1 cellular context compared by ENCODE assay signal in genomic region chr12:82242729-82243128, GRCh38.
TF ChIP-seq lines count a peak whose summit lies in the region.

No MANE protein-coding gene starts in this region.

TF ChIP-seq in GM12878, 131 proteins besides CTCF, POLR2A, EP300 and RAD21 (continued from another document):
- TF ChIP-seq ZBTB40 (IDR thresholded peaks at IDR 0.05; ENCODE audit: borderline replicate concordance) = no peak
- TF ChIP-seq SP1 (IDR thresholded peaks at IDR 0.05; ENCODE audit: low read depth, low read length) = no peak
- no peak for TF ChIP-seq RB1 (IDR thresholded peaks at IDR 0.05; ENCODE audit: borderline replicate concordance)
- TF ChIP-seq NFXL1 (IDR thresholded peaks at IDR 0.05; ENCODE audit: borderline replicate concordance) = no peak
- no peak for TF ChIP-seq MYB (IDR thresholded peaks at IDR 0.05; ENCODE audit: borderline replicate concordance, low read depth, low read length)
- TF ChIP-seq HSF1 (IDR thresholded peaks at IDR 0.05; ENCODE audit: low read depth, low read length) = no peak
